In the genomic region with DNA sequence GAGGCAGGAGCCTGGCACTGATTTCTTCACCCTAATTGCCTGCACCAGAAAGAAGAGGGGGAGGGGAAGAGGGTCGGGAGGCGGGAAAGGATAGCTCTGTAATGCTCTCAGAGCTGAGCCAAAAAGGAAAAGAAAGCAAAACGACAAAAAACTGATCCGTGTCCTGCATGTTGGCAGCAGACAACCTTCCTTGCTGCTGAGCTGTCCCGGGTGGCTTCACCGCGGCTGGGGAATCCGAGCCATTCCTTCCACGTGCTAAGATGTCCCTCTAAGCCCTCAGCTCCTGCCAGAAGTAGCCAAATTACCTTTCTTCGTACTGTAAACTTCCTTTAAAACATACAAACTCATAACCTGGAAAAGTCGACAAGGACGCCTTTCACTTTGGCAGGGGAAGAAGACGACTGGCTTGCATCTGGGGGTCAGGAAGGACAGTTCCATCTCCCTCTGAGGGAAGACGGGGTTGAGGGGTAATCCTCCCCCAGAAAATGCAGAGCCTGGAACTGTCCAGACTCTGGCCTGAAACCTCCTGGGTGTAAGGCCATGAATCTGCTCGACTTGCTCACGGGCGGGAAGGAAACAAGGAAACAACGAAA, we compare ENCODE assay signal across 9 cellular contexts. TPM values are rescaled to one million over a fixed set of nuclear protein-coding genes. Genes with fewer than 3 reads are reported as not detected.
DNase-seq lines count a peak whose midpoint lies in the region; ATAC-seq and TF ChIP-seq lines count a peak whose summit lies in the region.
"Had no signal": no experiment of that assay in that cellular context is flagged by ENCODE, and none has a peak within 500 bp of the region (broad histone marks: within the 10 kb centered on the region; RNA-seq: fewer than 3 reads in every experiment).

No MANE protein-coding gene starts in this region.

- peaks cover 65% of the 10 kb centered on the region for H3K27me3 ChIP-seq in CD8-positive, alpha-beta memory T cell (ENCODE audit: insufficient read depth, low read length, poor library complexity, severe bottlenecking)
- H3K27me3 ChIP-seq in MG63, result peaks cover 7% of the 10 kb centered on the region

- peaks cover 5 to 17% (median 10%) of the 10 kb centered on the region in 5 donors for H3K9me3 Mint-ChIP-seq in CD8-positive, alpha-beta memory T cell
- H3K9me3 Mint-ChIP-seq in osteocyte (ENCODE audit: unreplicated experiment), result no peaks in the 10 kb centered on the region

- no peak for ATAC-seq in HG03432 (IDR thresholded peaks at IDR 0.05; ENCODE audit: unreplicated experiment)

- H3K27me3 Mint-ChIP-seq in CD8-positive, alpha-beta memory T cell, result peaks cover 67 to 89% of the 10 kb centered on the region in 2 donors
- H3K27me3 Mint-ChIP-seq in osteocyte (ENCODE audit: unreplicated experiment), result peaks cover 88% of the 10 kb centered on the region

- CTCF ChIA-PET in CD8-positive, alpha-beta memory T cell (lab: Charles Lee), result no interaction called here
- CTCF ChIA-PET in RWPE1 (lab: Yijun Ruan, JAX), result interaction anchor here (0.8 kb wide), 1 partner anchor 1135 kb away, joined by 4 read pairs; no protein-coding TSS in a partner anchor

- peaks cover 46 to 59% (median 58%) of the 10 kb centered on the region in 3 donors for H3K4me1 Mint-ChIP-seq in CD8-positive, alpha-beta memory T cell
- peaks cover 53% of the 10 kb centered on the region for H3K4me1 Mint-ChIP-seq in osteocyte (ENCODE audit: unreplicated experiment)

- POLR2A ChIA-PET in CD8-positive, alpha-beta memory T cell (lab: Charles Lee), result interaction anchor here (0.7 kb wide), 1 partner anchor 11 kb away, joined by 3 read pairs; no protein-coding TSS in a partner anchor
- POLR2A ChIA-PET in RWPE1 (lab: Yijun Ruan, JAX; ENCODE audit: low non-redundant PET), result interaction anchor here (0.7 kb wide), 1 partner anchor 75 kb away, joined by 3 read pairs; no protein-coding TSS in a partner anchor

- no peak for DNase-seq in CD8-positive, alpha-beta memory T cell
- peak; percentile 33 for DNase-seq in NAMALWA (ENCODE audit: low spot score)
- DNase-seq in erythroblast (lab: John Stamatoyannopoulos, UW), result peak; percentile 36 to 49
- DNase-seq in osteocyte (ENCODE audit: extremely low spot score, unreplicated experiment), result no peak
- DNase-seq in MG63, result no peak
- DNase-seq in NCI-H1436 treated with DMSO at 0.1 percent for 48 hours (lab: John Stamatoyannopoulos, UW), result no peak
- DNase-seq in RWPE1 (ENCODE audit: low spot score), result no peak
- DNase-seq: NCI-H2107 had no signal

- H3K4me3 ChIP-seq in CD8-positive, alpha-beta memory T cell (ENCODE audit: low read length), result no peak overlapping the region
- no peak overlapping the region for H3K4me3 ChIP-seq in MG63

- peak overlapping the region in 1 of 8 donors; percentile 78 for H3K27ac Mint-ChIP-seq in CD8-positive, alpha-beta memory T cell
- no peak overlapping the region for H3K27ac Mint-ChIP-seq in osteocyte (ENCODE audit: unreplicated experiment)

- H3K9me3 ChIP-seq in CD8-positive, alpha-beta memory T cell (ENCODE audit: low read length), result no peaks in the 10 kb centered on the region
- no peaks in the 10 kb centered on the region for H3K9me3 ChIP-seq in MG63

- no peaks in the 10 kb centered on the region for H3K36me3 ChIP-seq in CD8-positive, alpha-beta memory T cell (ENCODE audit: insufficient read depth, low read length)
- H3K36me3 ChIP-seq in MG63, result no peaks in the 10 kb centered on the region

- H3K4me1 ChIP-seq in CD8-positive, alpha-beta memory T cell (ENCODE audit: insufficient read depth, low read length), result peaks cover 28% of the 10 kb centered on the region

- no peak for TF ChIP-seq CTCF in osteocyte (IDR thresholded peaks at IDR 0.05)
- TF ChIP-seq CTCF in RWPE1 (conservative IDR thresholded peaks at IDR 0.05; ENCODE audit: low read depth), result no peak

- H3K4me3 Mint-ChIP-seq in CD8-positive, alpha-beta memory T cell, result peak overlapping the region; percentile 26 to 74 (median 66)
- peak overlapping the region; percentile 32 for H3K4me3 Mint-ChIP-seq in osteocyte (ENCODE audit: unreplicated experiment)

- no peak for TF ChIP-seq POLR2A in erythroblast (IDR thresholded peaks at IDR 0.05; ENCODE audit: low read length)

- peaks cover 0 to 4% (median 3%) of the 10 kb centered on the region in 3 donors for H3K36me3 Mint-ChIP-seq in CD8-positive, alpha-beta memory T cell
- H3K36me3 Mint-ChIP-seq in osteocyte (ENCODE audit: unreplicated experiment), result peaks cover 5% of the 10 kb centered on the region

- H3K27ac ChIP-seq in CD8-positive, alpha-beta memory T cell (ENCODE audit: low read depth, low read length), result no peak overlapping the region
- H3K27ac ChIP-seq in RWPE1, result no peak overlapping the region

RNA-seq across cellular contexts. Expression of gene OTX1, which starts 7.6 kb away (rescaled TPM):
- not detected for total RNA-seq in CD8-positive, alpha-beta memory T cell
- polyA plus RNA-seq in CD8-positive, alpha-beta memory T cell, result not detected
- not detected in 2 replicates for total RNA-seq in osteocyte
- total RNA-seq in MG63 (2014; rRNA removed; shearing (Covaris generic); ENCODE audit: low replicate concordance), result not detected in 2 replicates

Comparison
In these comparisons a context has a peak if more than half of its experiments do, and no peak if none do; other contexts are left out.
1. DNase-seq: peak in NAMALWA (single experiment) and erythroblast (2 of 2); none in CD8-positive, alpha-beta memory T cell (0 of 5), osteocyte (single experiment), MG63 (single experiment), NCI-H1436 treated with DMSO at 0.1 percent for 48 hours (single experiment) and RWPE1 (single experiment).